ENCODE assay signal across 15 cellular contexts in genomic region chr11:11958403-11958802, GRCh38. TPM values are rescaled to one million over a fixed set of nuclear protein-coding genes. Genes with fewer than 3 reads are reported as not detected.
"Had no signal": no experiment of that assay in that cellular context is flagged by ENCODE, and none has a peak within 500 bp of the region (broad histone marks: within the 10 kb centered on the region; RNA-seq: fewer than 3 reads in every experiment).

No MANE protein-coding gene starts in this region.

- H3K4me1 Mint-ChIP-seq: mesothelial cell of epicardium had no signal

- H3K9me3 ChIP-seq: stomach, testis, upper lobe of right lung had no signal

- H3K27me3 ChIP-seq: stomach, testis, upper lobe of right lung had no signal

- H3K27me3 Mint-ChIP-seq: activated T-cell treated with anti-CD3 and anti-CD28 coated beads, Interleukin-2, amount 50 U/mL, for 24 hours had no signal

- ATAC-seq: left lobe of liver, upper lobe of right lung had no signal

- DNase-seq: activated CD4-positive, alpha-beta T cell treated with anti-CD3 and anti-CD28 coated beads for 1 hour; activated CD4-positive, alpha-beta T cell treated with anti-CD3 and anti-CD28 coated beads, Interleukin-2, amount 50 U/mL, for 48 hours; activated naive CD4-positive, alpha-beta T cell treated with anti-CD3 and anti-CD28 coated beads for 36 hours; activated T-cell treated with anti-CD3 and anti-CD28 coated beads, Interleukin-2, amount 50 U/mL, for 24 hours; stimulated activated CD4-positive, alpha-beta T cell treated with anti-CD3 and anti-CD28 coated beads, Interleukin-2, amount 100 ng/mL, for 48 hours; stomach; testis; upper lobe of right lung; WERI-Rb-1 had no signal

- H3K4me1 ChIP-seq: testis had no signal

- H3K9me3 Mint-ChIP-seq: activated naive CD4-positive, alpha-beta T cell treated with anti-CD3 and anti-CD28 coated beads for 36 hours; activated T-cell treated with anti-CD3 and anti-CD28 coated beads, Interleukin-2, amount 50 U/mL, for 24 hours had no signal

- FAIRE-seq: frontal cortex, keratinocyte had no signal

- H3K27ac ChIP-seq: coronary artery, stomach, testis, upper lobe of right lung, WERI-Rb-1 had no signal

- H3K4me3 Mint-ChIP-seq: activated naive CD4-positive, alpha-beta T cell treated with anti-CD3 and anti-CD28 coated beads for 36 hours; activated T-cell treated with anti-CD3 and anti-CD28 coated beads, Interleukin-2, amount 50 U/mL, for 24 hours; mesothelial cell of epicardium had no signal

- H3K27ac Mint-ChIP-seq: activated naive CD4-positive, alpha-beta T cell treated with anti-CD3 and anti-CD28 coated beads for 36 hours; activated T-cell treated with anti-CD3 and anti-CD28 coated beads, Interleukin-2, amount 50 U/mL, for 24 hours; mesothelial cell of epicardium had no signal

- H3K4me3 ChIP-seq: coronary artery, lung, stomach, testis, upper lobe of right lung had no signal

RNA-seq across cellular contexts. Expression of gene DKK3, which starts 50.0 kb away (rescaled TPM):
- total RNA-seq: activated naive CD4-positive, alpha-beta T cell treated with anti-CD3 and anti-CD28 coated beads for 36 hours had no signal
